In genomic region chr3:183824761-183825379, GRCh38 we compare ENCODE assay signal across 8 cellular contexts. TPM values are rescaled to one million over a fixed set of nuclear protein-coding genes. Genes with fewer than 3 reads are reported as not detected.
A peak's percentile ranks its signal among the peaks of the same experiment; 100 is the strongest.
DNase-seq lines count a peak whose midpoint lies in the region; ATAC-seq and TF ChIP-seq lines count a peak whose summit lies in the region.

No MANE protein-coding gene starts in this region.

- peak; percentile 35 for ATAC-seq in GM18498 (IDR thresholded peaks at IDR 0.05; ENCODE audit: unreplicated experiment)

- H3K4me1 Mint-ChIP-seq in activated naive CD4-positive, alpha-beta T cell treated with anti-CD3 and anti-CD28 coated beads for 36 hours (ENCODE audit: low read depth): peaks cover 16% of the 10 kb centered on the region

- no TSS peak for BruUV-seq in A673 (replicated peaks; lab: Mats Ljungman, UMichigan)

- peak; percentile 17 for DNase-seq in A673 (ENCODE audit: low spot score)
- peak; percentile 22 for DNase-seq in activated naive CD4-positive, alpha-beta T cell treated with anti-CD3 and anti-CD28 coated beads for 36 hours
- peak; percentile 9 to 36 for DNase-seq in cardiac muscle cell (ENCODE audit: low read depth in 1 of 2, low spot score in 1 of 2)
- DNase-seq in medulla oblongata (ENCODE audit: extremely low spot score): no peak
- DNase-seq in MM.1S: no peak

- CTCF ChIA-PET in A673 (lab: Charles Lee): interaction anchor here (1.7 kb wide), 1 partner anchor 60 kb away, joined by 6 read pairs; the partner anchor contains the start of gene PARL
- CTCF ChIA-PET in activated naive CD4-positive, alpha-beta T cell treated with anti-CD3 and anti-CD28 coated beads for 36 hours (lab: Charles Lee): interaction anchor here (1.0 to 3.2 kb wide), 3 partner anchors 60 to 375 kb away, joined by 3 to 15 read pairs (median 8); partner anchors contain the start of gene PARL

- intact Hi-C loops in A673 (cut with micrococcal nuclease; ENCODE audit: unreplicated experiment): no loop called here
- intact Hi-C loops in activated naive CD4-positive, alpha-beta T cell treated with anti-CD3 and anti-CD28 coated beads for 36 hours (cut with micrococcal nuclease): loop anchor here (1.0 to 2.0 kb wide), 3 partner anchors 59 to 394 kb away; partner anchors contain the start of gene PARL

- H3K27ac Mint-ChIP-seq in activated naive CD4-positive, alpha-beta T cell treated with anti-CD3 and anti-CD28 coated beads for 36 hours: no peak overlapping the region

- H3K4me2 ChIP-seq in parathyroid adenoma (ENCODE audit: low read length) (peak overlapping the region; percentile 51), MM.1S (ENCODE audit: low read depth, low read length) (no peak overlapping the region; the same call in 1 of the 2 replicates)

- H3K27me3 ChIP-seq in A673 (replicated peaks; ENCODE audit: insufficient read depth, low read depth, low read length, poor library complexity) (no peaks in the 10 kb centered on the region), HUES48 (ENCODE audit: control insufficient read depth, insufficient read depth, low read length) (peaks cover 10% of the 10 kb centered on the region; the same call in 1 of the 2 replicates), cardiac muscle cell (peaks cover 6% of the 10 kb centered on the region), parathyroid adenoma (ENCODE audit: control insufficient read depth, insufficient read depth, low read length) (no peaks in the 10 kb centered on the region), MM.1S (replicated peaks; ENCODE audit: insufficient read depth, low read length) (no peaks in the 10 kb centered on the region)

- H3K27ac ChIP-seq in A673 (ENCODE audit: low read depth, low read length, poor library complexity, severe bottlenecking) (no peak overlapping the region), HUES48 (ENCODE audit: low read depth, low read length) (peak overlapping the region; percentile 20), cardiac muscle cell (no peak overlapping the region), parathyroid adenoma (no peak overlapping the region), MM.1S (ENCODE audit: low read length) (no peak overlapping the region)

- no peaks in the 10 kb centered on the region for H3K9me3 Mint-ChIP-seq in activated naive CD4-positive, alpha-beta T cell treated with anti-CD3 and anti-CD28 coated beads for 36 hours

- H2AFZ ChIP-seq in parathyroid adenoma: peak overlapping the region; percentile 76
- H2AFZ ChIP-seq in MM.1S (ENCODE audit: low read length): no peak overlapping the region

- no peaks in the 10 kb centered on the region for H3K27me3 Mint-ChIP-seq in activated naive CD4-positive, alpha-beta T cell treated with anti-CD3 and anti-CD28 coated beads for 36 hours (ENCODE audit: low read depth)

- TF ChIP-seq CTCF in A673 (conservative IDR thresholded peaks at IDR 0.05; ENCODE audit: low read depth, low read length) (no peak), cardiac muscle cell (IDR thresholded peaks at IDR 0.05; ENCODE audit: low read depth, low read length) (no peak), parathyroid adenoma (IDR thresholded peaks at IDR 0.05) (no peak), MM.1S (IDR thresholded peaks at IDR 0.05; ENCODE audit: low read length) (no peak)

- H3K36me3 ChIP-seq in A673 (ENCODE audit: insufficient read depth, low read length, poor library complexity, severe bottlenecking) (no peaks in the 10 kb centered on the region), HUES48 (ENCODE audit: control insufficient read depth, insufficient read depth, low read length) (peaks cover 18% of the 10 kb centered on the region), cardiac muscle cell (no peaks in the 10 kb centered on the region), parathyroid adenoma (ENCODE audit: control insufficient read depth, insufficient read depth, low read length) (no peaks in the 10 kb centered on the region), MM.1S (replicated peaks; ENCODE audit: insufficient read depth, low read length) (no peaks in the 10 kb centered on the region)

- no peaks in the 10 kb centered on the region for H4K20me1 ChIP-seq in MM.1S (ENCODE audit: insufficient read depth, low read length)

- H3K36me3 Mint-ChIP-seq in activated naive CD4-positive, alpha-beta T cell treated with anti-CD3 and anti-CD28 coated beads for 36 hours (ENCODE audit: low read depth): peaks cover 2% of the 10 kb centered on the region

- H3K4me3 Mint-ChIP-seq in activated naive CD4-positive, alpha-beta T cell treated with anti-CD3 and anti-CD28 coated beads for 36 hours: peak overlapping the region; percentile 70

- H3K9me3 ChIP-seq in A673 (ENCODE audit: low read depth, low read length, poor library complexity, severe bottlenecking) (no peaks in the 10 kb centered on the region), HUES48 (ENCODE audit: control insufficient read depth, insufficient read depth, low read length) (no peaks in the 10 kb centered on the region), cardiac muscle cell (ENCODE audit: low read depth) (no peaks in the 10 kb centered on the region), parathyroid adenoma (ENCODE audit: control insufficient read depth, low read length) (no peaks in the 10 kb centered on the region), MM.1S (replicated peaks; ENCODE audit: insufficient read depth, low read length) (no peaks in the 10 kb centered on the region)

- no peaks in the 10 kb centered on the region for H3F3A ChIP-seq in MM.1S (ENCODE audit: insufficient read depth, low read length)

- no peaks in the 10 kb centered on the region for H3K9me2 ChIP-seq in MM.1S (replicated peaks; ENCODE audit: insufficient read depth, low read length)

- H3K4me1 ChIP-seq in A673 (ENCODE audit: insufficient read depth, low read length, poor library complexity, severe bottlenecking): no peaks in the 10 kb centered on the region
- H3K4me1 ChIP-seq in HUES48 (ENCODE audit: control insufficient read depth, insufficient read depth, low read length): peaks cover 5% of the 10 kb centered on the region; the same call in 1 of the 2 replicates
- peaks cover 12% of the 10 kb centered on the region for H3K4me1 ChIP-seq in cardiac muscle cell (ENCODE audit: low read depth)
- H3K4me1 ChIP-seq in parathyroid adenoma: peaks cover 3% of the 10 kb centered on the region
- H3K4me1 ChIP-seq in MM.1S (ENCODE audit: low read length): no peaks in the 10 kb centered on the region

- H3K9ac ChIP-seq in HUES48 (ENCODE audit: low read depth, low read length) (peak overlapping the region; percentile 41), parathyroid adenoma (no peak overlapping the region), MM.1S (ENCODE audit: low read length) (no peak overlapping the region)

- POLR2A ChIA-PET in A673 (lab: Charles Lee; ENCODE audit: low non-redundant PET): no interaction called here

- H3K79me2 ChIP-seq in parathyroid adenoma: no peaks in the 10 kb centered on the region
- no peaks in the 10 kb centered on the region for H3K79me2 ChIP-seq in MM.1S (ENCODE audit: low read length)

- peak overlapping the region; percentile 75 for H3K4me3 ChIP-seq in A673 (ENCODE audit: low read depth, low read length, poor library complexity, severe bottlenecking)
- peak overlapping the region; percentile 74 for H3K4me3 ChIP-seq in HUES48 (ENCODE audit: low read depth, low read length)
- peak overlapping the region; percentile 61 for H3K4me3 ChIP-seq in cardiac muscle cell
- H3K4me3 ChIP-seq in parathyroid adenoma (ENCODE audit: low read depth, low read length): no peak overlapping the region
- no peak overlapping the region for H3K4me3 ChIP-seq in MM.1S (ENCODE audit: low read length)

RNA-seq across cellular contexts. Expression of gene MAP6D1, which starts 0.5 kb away (rescaled TPM):
- 5.0 and 5.9 TPM in 2 replicates for total RNA-seq in A673 (2021)
- 1 to 10 TPM; 1.1 to 1.4 TPM for total RNA-seq in activated naive CD4-positive, alpha-beta T cell treated with anti-CD3 and anti-CD28 coated beads for 36 hours
- 7.8 and 8.1 TPM in 2 replicates for total RNA-seq in cardiac muscle cell
- polyA plus RNA-seq in cardiac muscle cell: 10.2 and 10.3 TPM in 2 replicates

RNA-seq across cellular contexts. Expression of gene PARL, which starts 59.8 kb away (rescaled TPM):
- total RNA-seq in A673 (2021) (73.7 and 79.8 TPM in 2 replicates), cardiac muscle cell (37.5 and 44.6 TPM in 2 replicates)
- total RNA-seq in activated naive CD4-positive, alpha-beta T cell treated with anti-CD3 and anti-CD28 coated beads for 36 hours: 10 to 100 TPM; 92.0 to 92.8 TPM
- 82.2 and 99.9 TPM in 2 replicates for polyA plus RNA-seq in cardiac muscle cell

Comparison
In these comparisons a context has a peak if more than half of its experiments do, and no peak if none do; other contexts are left out.
1. DNase-seq: peak in A673 (single experiment), activated naive CD4-positive, alpha-beta T cell treated with anti-CD3 and anti-CD28 coated beads for 36 hours (single experiment) and cardiac muscle cell (2 of 2); none in medulla oblongata (single experiment) and MM.1S (single experiment).
2. H3K4me3 ChIP-seq: peak in A673 (single experiment), HUES48 (single experiment) and cardiac muscle cell (single experiment); none in parathyroid adenoma (single experiment) and MM.1S (single experiment).